In the genomic region with DNA sequence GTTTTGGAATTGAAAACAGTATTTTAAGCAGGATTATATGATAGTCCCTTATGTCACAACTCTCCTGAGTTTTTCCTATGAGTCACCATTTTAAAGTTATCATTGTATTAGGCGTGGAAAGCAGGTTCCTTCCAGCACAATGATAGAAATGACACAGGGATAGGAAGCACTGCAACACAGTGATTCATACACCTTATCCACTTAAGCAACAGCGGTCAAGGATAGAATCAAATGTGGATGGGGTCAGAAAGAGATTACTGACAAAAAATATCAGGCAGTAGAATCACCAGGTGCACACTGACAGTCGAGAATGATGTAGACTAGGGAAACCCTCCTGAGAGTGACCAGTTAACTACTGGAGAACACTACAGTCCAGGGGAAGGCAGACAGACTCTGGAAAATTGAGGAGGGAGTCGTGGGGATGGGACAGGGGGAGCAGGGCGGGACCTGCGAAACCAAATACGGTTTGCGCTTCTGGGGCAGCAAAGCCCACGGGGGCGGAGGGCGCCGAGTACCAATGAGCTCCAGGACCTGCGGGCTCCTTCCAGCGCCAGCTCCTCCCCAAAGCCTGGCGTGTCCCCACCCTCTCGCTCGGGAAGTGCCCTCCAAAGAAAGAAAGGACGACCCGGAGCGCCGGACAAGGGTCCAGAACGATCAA, we compare ENCODE assay signal across 8 cellular contexts. TPM values are rescaled to one million over a fixed set of nuclear protein-coding genes. Genes with fewer than 3 reads are reported as not detected.
A peak's percentile ranks its signal among the peaks of the same experiment; 100 is the strongest.
DNase-seq lines count a peak whose midpoint lies in the region; ATAC-seq and TF ChIP-seq lines count a peak whose summit lies in the region.

No MANE protein-coding gene starts in this region.

- H2BK15ac ChIP-seq in IMR-90 (ENCODE audit: low read depth, low read length), result peak overlapping the region; percentile 18; the same call in 1 of the 3 replicates

- H2BK120ac ChIP-seq in IMR-90 (ENCODE audit: low read depth, low read length), result peak overlapping the region; percentile 83

- peak overlapping the region; percentile 77 for H2AK9ac ChIP-seq in IMR-90 (replicated peaks; ENCODE audit: low read depth, low read length, poor library complexity)

- peak overlapping the region; percentile 73 for H3K56ac ChIP-seq in IMR-90 (ENCODE audit: extremely low read depth, insufficient read depth, low read length)

- no peak overlapping the region for H2BK20ac ChIP-seq in IMR-90 (ENCODE audit: low read depth, low read length)

- no peaks in the 10 kb centered on the region for H3K9me1 ChIP-seq in IMR-90 (ENCODE audit: insufficient read depth, low read length)

- H3K36me3 ChIP-seq in GM23338 (ENCODE audit: insufficient read depth), result no peaks in the 10 kb centered on the region
- H3K36me3 ChIP-seq in IMR-90 (ENCODE audit: control insufficient read depth, insufficient read depth, low read length), result no peaks in the 10 kb centered on the region
- 0 out of 2 replicates have a peak, but pooled peaks cover 1% of the 10 kb centered on the region for H3K36me3 ChIP-seq in RWPE2 (ENCODE audit: low read depth)
- H3K36me3 ChIP-seq in lung (ENCODE audit: control insufficient read depth in 2 of 2, insufficient read depth in 2 of 2, low read length in 2 of 2), result peaks cover 0 to 2% of the 10 kb centered on the region in 2 donors
- peaks cover 0 to 3% (median 0%) of the 10 kb centered on the region in 3 donors for H3K36me3 ChIP-seq in tibial nerve

- peak overlapping the region in 1 of 2 experiments; percentile 80; a peak in 2 of 4 replicates for H4K8ac ChIP-seq in IMR-90 (ENCODE audit: low read depth in 2 of 2, low read length in 2 of 2)

- 0% methylated on average over 6 of the region's 22 CpGs; no CpG with 5 or more reads in 1 of the 2 experiments for WGBS in IMR-90 (ENCODE audit: extremely low coverage in 2 of 2, insufficient read length in 1 of 2), 2 experiments
- 0% methylated on average over 22 of the region's 22 CpGs for WGBS in lung, 2 donors
- WGBS in tibial nerve, 2 donors, result 0% methylated on average over 9 to 18 of the region's 22 CpGs

- no peaks in the 10 kb centered on the region for H3K9me2 ChIP-seq in GM23338 (ENCODE audit: insufficient read depth)

- TF ChIP-seq POLR2A in IMR-90 (IDR thresholded peaks at IDR 0.05; ENCODE audit: low read depth, low read length), result no peak
- TF ChIP-seq POLR2A in tibial nerve (IDR thresholded peaks at IDR 0.05), result no peak

- peaks cover 4 to 33% of the 10 kb centered on the region in 2 experiments; a peak in 2 of 4 replicates for H3K79me1 ChIP-seq in IMR-90 (ENCODE audit: low read depth in 1 of 2, low read length in 2 of 2)

- H3K23ac ChIP-seq in IMR-90 (ENCODE audit: low read depth, low read length), result peak overlapping the region; percentile 75

- peak overlapping the region; percentile 68 for H3K4me3 ChIP-seq in GM23338
- H3K4me3 ChIP-seq in IMR-90 (ENCODE audit: insufficient read depth, low read depth, low read length), result peak overlapping the region; percentile 67
- peak overlapping the region; percentile 63 for H3K4me3 ChIP-seq in RWPE2 (ENCODE audit: severe bottlenecking)
- peak overlapping the region; percentile 72 for H3K4me3 ChIP-seq in lung
- peak overlapping the region; percentile 51 to 87 (median 76) for H3K4me3 ChIP-seq in tibial nerve

- peak overlapping the region; percentile 90 for H3K4me3 Mint-ChIP-seq in activated CD8-positive, alpha-beta memory T cell treated with anti-CD3 and anti-CD28 coated beads, Interleukin-2, amount 10 ng/mL, durations not matched to agents 7 days and 5 days
- peak overlapping the region; percentile 87 for H3K4me3 Mint-ChIP-seq in GM23338

- H3K9me3 Mint-ChIP-seq in activated CD8-positive, alpha-beta memory T cell treated with anti-CD3 and anti-CD28 coated beads, Interleukin-2, amount 10 ng/mL, durations not matched to agents 7 days and 5 days (ENCODE audit: low read depth), result no peaks in the 10 kb centered on the region
- no peaks in the 10 kb centered on the region for H3K9me3 Mint-ChIP-seq in GM23338

- peaks cover 47% of the 10 kb centered on the region for H3K4me1 Mint-ChIP-seq in activated CD8-positive, alpha-beta memory T cell treated with anti-CD3 and anti-CD28 coated beads, Interleukin-2, amount 10 ng/mL, durations not matched to agents 7 days and 5 days
- peaks cover 43% of the 10 kb centered on the region for H3K4me1 Mint-ChIP-seq in GM23338

- H4K91ac ChIP-seq in IMR-90 (ENCODE audit: insufficient read depth, low read depth, low read length), result peak overlapping the region; percentile 70

- peak overlapping the region; percentile 37 for H3K18ac ChIP-seq in IMR-90 (ENCODE audit: low read depth, low read length)

- H3K4ac ChIP-seq in IMR-90 (ENCODE audit: low read depth, low read length), result peak overlapping the region; percentile 86

- peaks cover 4% of the 10 kb centered on the region for H3K36me3 Mint-ChIP-seq in activated CD8-positive, alpha-beta memory T cell treated with anti-CD3 and anti-CD28 coated beads, Interleukin-2, amount 10 ng/mL, durations not matched to agents 7 days and 5 days
- H3K36me3 Mint-ChIP-seq in GM23338 (ENCODE audit: low read depth), result no peaks in the 10 kb centered on the region

- dilution Hi-C loops in IMR-90 (cut with HindIII; ENCODE audit: low sequenced_read_pairs, unreplicated experiment), result no loop called here

- DNase-seq in activated CD8-positive, alpha-beta memory T cell treated with anti-CD3 and anti-CD28 coated beads, Interleukin-2, amount 10 ng/mL, durations not matched to agents 7 days and 5 days, result no peak
- DNase-seq in activated CD8-positive, alpha-beta memory T cell treated with anti-CD3 and anti-CD28 coated beads, Interleukin-2, amount 50 U/mL, for 4 hours, result no peak
- DNase-seq in GM23338 (ENCODE audit: low spot score) (peak; percentile 85), IMR-90 (peak; percentile 82), RWPE2 (ENCODE audit: low spot score) (peak; percentile 85), dermis microvascular lymphatic vessel endothelial cell (ENCODE audit: low read depth in 2 of 2) (peak; percentile 83 to 86), lung (ENCODE audit: low spot score) (peak; percentile 84), tibial nerve (ENCODE audit: low spot score in 2 of 2) (no peak)

- H2AFZ ChIP-seq in GM23338 (peak overlapping the region; percentile 44), IMR-90 (replicated peaks; ENCODE audit: low read length, poor library complexity) (peak overlapping the region; percentile 99)

- TF ChIP-seq RAD21 in IMR-90 (IDR thresholded peaks at IDR 0.05; ENCODE audit: low read length), result no peak

- H2AK5ac ChIP-seq in IMR-90 (ENCODE audit: low read depth, low read length), result peak overlapping the region; percentile 29; the same call in 1 of the 2 replicates

- H3K27me3 ChIP-seq in GM23338 (ENCODE audit: insufficient read depth), result no peaks in the 10 kb centered on the region
- H3K27me3 ChIP-seq in IMR-90 (ENCODE audit: control insufficient read depth, insufficient read depth, low read length), result no peaks in the 10 kb centered on the region
- no peaks in the 10 kb centered on the region for H3K27me3 ChIP-seq in RWPE2 (ENCODE audit: insufficient read depth, poor library complexity, severe bottlenecking)
- no peaks in the 10 kb centered on the region for H3K27me3 ChIP-seq in lung (ENCODE audit: control insufficient read depth, insufficient read depth)
- H3K27me3 ChIP-seq in tibial nerve, result no peaks in the 10 kb centered on the region

- in situ Hi-C loops in IMR-90 (cut with MboI; ENCODE audit: low sequenced_read_pairs), result loop anchor here (5.0 kb wide), 1 partner anchor 47 kb away; no protein-coding TSS in a partner anchor

- H3K79me2 ChIP-seq in GM23338 (replicated peaks; ENCODE audit: insufficient read depth), result peaks cover 43% of the 10 kb centered on the region

- peak overlapping the region; percentile 79 for H3K9ac ChIP-seq in IMR-90 (ENCODE audit: low read depth, low read length)

- H4K5ac ChIP-seq in IMR-90 (ENCODE audit: low read depth, low read length), result peak overlapping the region; percentile 28

- no peaks in the 10 kb centered on the region for H4K20me1 ChIP-seq in GM23338 (replicated peaks; ENCODE audit: insufficient read depth)
- H4K20me1 ChIP-seq in IMR-90 (ENCODE audit: insufficient read depth, low read length), result peaks cover 6% of the 10 kb centered on the region; the same call in 1 of the 2 replicates

- H2BK5ac ChIP-seq in IMR-90 (ENCODE audit: low read depth, low read length, poor library complexity, severe bottlenecking), result peak overlapping the region; percentile 86

- no peak for TF ChIP-seq EP300 in tibial nerve (IDR thresholded peaks at IDR 0.05)

- H3F3A ChIP-seq in GM23338 (replicated peaks; ENCODE audit: low read depth), result peaks cover 8% of the 10 kb centered on the region; the same call in 1 of the 2 replicates

- H3K9me3 ChIP-seq in IMR-90 (ENCODE audit: control insufficient read depth, insufficient read depth, low read length) (no peaks in the 10 kb centered on the region), RWPE2 (ENCODE audit: severe bottlenecking) (no peaks in the 10 kb centered on the region), lung (ENCODE audit: control insufficient read depth in 2 of 2, insufficient read depth in 1 of 2, low read length in 1 of 2) (no peaks in the 10 kb centered on the region), tibial nerve (no peaks in the 10 kb centered on the region)

- H3K27ac ChIP-seq in GM23338 (ENCODE audit: low read depth) (peak overlapping the region; percentile 93), IMR-90 (ENCODE audit: insufficient read depth, low read length) (peak overlapping the region; percentile 88), RWPE2 (ENCODE audit: poor library complexity, severe bottlenecking) (peak overlapping the region; percentile 75), lung (ENCODE audit: low read depth in 1 of 2, low read length in 1 of 2) (peak overlapping the region; percentile 93 to 99), tibial nerve (peak overlapping the region; percentile 93 to 100 (median 98))

- CTCF ChIA-PET in activated CD8-positive, alpha-beta memory T cell treated with anti-CD3 and anti-CD28 coated beads, Interleukin-2, amount 10 ng/mL, durations not matched to agents 7 days and 5 days (lab: Charles Lee), result interaction anchor here (0.9 to 2.0 kb wide), 3 partner anchors 8 to 46 kb away, joined by 3 to 6 read pairs (median 5); no protein-coding TSS in a partner anchor
- CTCF ChIA-PET in IMR-90 (lab: Yijun Ruan, JAX), result no interaction called here

- H3K4me1 ChIP-seq in GM23338 (ENCODE audit: insufficient read depth) (peaks cover 47% of the 10 kb centered on the region), IMR-90 (ENCODE audit: control insufficient read depth, insufficient read depth, low read length) (peaks cover 4% of the 10 kb centered on the region; the same call in 1 of the 2 replicates), RWPE2 (ENCODE audit: insufficient read depth, poor library complexity, severe bottlenecking) (peaks cover 24% of the 10 kb centered on the region), lung (ENCODE audit: control insufficient read depth in 2 of 2, insufficient read depth in 2 of 2, low read length in 2 of 2) (peaks cover 4 to 14% of the 10 kb centered on the region in 2 donors), tibial nerve (peaks cover 0 to 52% (median 22%) of the 10 kb centered on the region in 4 donors)

- intact Hi-C loops in IMR-90 (cut with micrococcal nuclease), result no loop called here

- H3K4me2 ChIP-seq in GM23338 (peak overlapping the region; percentile 82), IMR-90 (ENCODE audit: low read depth, low read length) (peak overlapping the region; percentile 81)

- H3K14ac ChIP-seq in IMR-90 (replicated peaks; ENCODE audit: low read depth, low read length), result peak overlapping the region; percentile 53

- H3K27me3 Mint-ChIP-seq in activated CD8-positive, alpha-beta memory T cell treated with anti-CD3 and anti-CD28 coated beads, Interleukin-2, amount 10 ng/mL, durations not matched to agents 7 days and 5 days, result no peaks in the 10 kb centered on the region
- H3K27me3 Mint-ChIP-seq in GM23338 (ENCODE audit: insufficient read depth, low read depth, poor library complexity), result peaks cover 4% of the 10 kb centered on the region

- H3K27ac Mint-ChIP-seq in activated CD8-positive, alpha-beta memory T cell treated with anti-CD3 and anti-CD28 coated beads, Interleukin-2, amount 10 ng/mL, durations not matched to agents 7 days and 5 days, result peak overlapping the region; percentile 98
- H3K27ac Mint-ChIP-seq in GM23338, result peak overlapping the region; percentile 97

- POLR2A ChIA-PET in IMR-90 (lab: Charles Lee; ENCODE audit: unreplicated experiment), result no interaction called here

- ATAC-seq in activated CD8-positive, alpha-beta memory T cell treated with anti-CD3 and anti-CD28 coated beads, Interleukin-2, amount 10 ng/mL, durations not matched to agents 7 days and 5 days, result peak; percentile 63
- ATAC-seq in GM23338 (peak; percentile 78), IMR-90 (ENCODE audit: low read depth) (peak; percentile 82), RWPE2 (ENCODE audit: low read depth) (peak; percentile 69), lung (ENCODE audit: insufficient read depth, low FRiP score) (peak; percentile 56)

- TF ChIP-seq CTCF in GM23338 (conservative IDR thresholded peaks at IDR 0.05; ENCODE audit: low read depth in 2 of 2) (no peak), IMR-90 (conservative IDR thresholded peaks at IDR 0.05; ENCODE audit: low read depth, low read length) (no peak), RWPE2 (IDR thresholded peaks at IDR 0.05; ENCODE audit: poor library complexity, severe bottlenecking) (no peak), lung (IDR thresholded peaks at IDR 0.05; ENCODE audit: control extremely low read depth, extremely low read depth) (no peak), tibial nerve (IDR thresholded peaks at IDR 0.05) (peak in 2 of 5 experiments; percentile 42 to 49)

- TSS peak; percentile 47 for BruUV-seq in IMR-90 (replicated peaks; lab: Mats Ljungman, UMichigan)

RNA-seq across cellular contexts. Expression of gene PNPLA8, which starts 0.5 kb away (rescaled TPM):
- total RNA-seq in activated CD8-positive, alpha-beta memory T cell treated with anti-CD3 and anti-CD28 coated beads, Interleukin-2, amount 10 ng/mL, durations not matched to agents 7 days and 5 days, result 10 to 100 TPM; 12.0 to 13.8 TPM
- 12.5 and 14.9 TPM in 2 replicates for total RNA-seq in GM23338 (2014; rRNA removed; shearing (Covaris generic))
- polyA plus RNA-seq in GM23338 (2016; fragmentation: Nextera tagmentation; extraction: Ambion mirVana) (12.4 and 13.6 TPM in 2 replicates), IMR-90 (2012; rRNA removed) (6.1 and 7.0 TPM in 2 replicates), lung (10 to 100 TPM; 14.2 to 26.3 TPM)
- total RNA-seq in IMR-90 (2012; rRNA removed) (14.5 and 23.9 TPM in 2 replicates), dermis microvascular lymphatic vessel endothelial cell (24.4 and 25.0 TPM in 2 replicates), lung (10 to 100 TPM; 24.6 to 49.7 TPM), tibial nerve (10 to 100 TPM; 28.0 to 49.2 (median 37.8) TPM)
- polyA plus RNA-seq in IMR-90 (2012; cell fraction: cytosol; rRNA removed), result 1.1 and 1.2 TPM in 2 replicates
- polyA plus RNA-seq in IMR-90 (2012; cell fraction: nucleus; rRNA removed; ENCODE audit: low replicate concordance), result 0.47 and 4.1 TPM in 2 replicates

RNA-seq across cellular contexts. Expression of gene THAP5, which starts 44.0 kb away (rescaled TPM):
- 10 to 100 TPM; 27.2 to 28.6 TPM for total RNA-seq in activated CD8-positive, alpha-beta memory T cell treated with anti-CD3 and anti-CD28 coated beads, Interleukin-2, amount 10 ng/mL, durations not matched to agents 7 days and 5 days
- 32.3 and 36.0 TPM in 2 replicates for total RNA-seq in GM23338 (2014; rRNA removed; shearing (Covaris generic))
- polyA plus RNA-seq in GM23338 (2016; fragmentation: Nextera tagmentation; extraction: Ambion mirVana) (15.2 and 18.2 TPM in 2 replicates), IMR-90 (2012; rRNA removed) (5.2 and 6.7 TPM in 2 replicates), lung (10 to 100 TPM in 1 of 2 donors, 1 to 10 TPM in 1; 8.5 to 10.4 TPM)
- total RNA-seq in IMR-90 (2012; rRNA removed) (23.7 and 32.5 TPM in 2 replicates), dermis microvascular lymphatic vessel endothelial cell (9.0 and 11.0 TPM in 2 replicates), lung (10 to 100 TPM; 23.9 to 41.3 TPM), tibial nerve (10 to 100 TPM; 20.3 to 33.0 (median 25.4) TPM)
- polyA plus RNA-seq in IMR-90 (2012; cell fraction: cytosol; rRNA removed), result 1.1 and 1.4 TPM in 2 replicates
- polyA plus RNA-seq in IMR-90 (2012; cell fraction: nucleus; rRNA removed; ENCODE audit: low replicate concordance), result 0.76 and 2.9 TPM in 2 replicates

RNA-seq across cellular contexts. Expression of gene DNAJB9, which starts 44.2 kb away (rescaled TPM):
- 10 to 100 TPM in 1 of 2 experiments, 1 to 10 TPM in 1; 5.5 to 11.5 TPM for total RNA-seq in activated CD8-positive, alpha-beta memory T cell treated with anti-CD3 and anti-CD28 coated beads, Interleukin-2, amount 10 ng/mL, durations not matched to agents 7 days and 5 days
- total RNA-seq in GM23338 (2014; rRNA removed; shearing (Covaris generic)), result 14.4 and 16.0 TPM in 2 replicates
- polyA plus RNA-seq in GM23338 (2016; fragmentation: Nextera tagmentation; extraction: Ambion mirVana) (7.3 and 8.4 TPM in 2 replicates), IMR-90 (2012; rRNA removed) (3.8 and 4.6 TPM in 2 replicates), lung (10 to 100 TPM; 11.4 to 31.3 TPM)
- total RNA-seq in IMR-90 (2012; rRNA removed) (31.7 and 44.6 TPM in 2 replicates), dermis microvascular lymphatic vessel endothelial cell (30.0 and 38.1 TPM in 2 replicates), lung (10 to 100 TPM; 24.8 to 40.0 TPM), tibial nerve (10 to 100 TPM; 14.7 to 20.4 (median 16.9) TPM)
- 6.1 and 11.0 TPM in 2 replicates for polyA plus RNA-seq in IMR-90 (2012; cell fraction: cytosol; rRNA removed)
- 2.1 and 2.7 TPM in 2 replicates for polyA plus RNA-seq in IMR-90 (2012; cell fraction: nucleus; rRNA removed; ENCODE audit: low replicate concordance)

Comparison
In these comparisons a context has a peak if more than half of its experiments do, and no peak if none do; other contexts are left out.
1. DNase-seq: peak in GM23338 (single experiment), IMR-90 (single experiment), RWPE2 (single experiment), dermis microvascular lymphatic vessel endothelial cell (2 of 2) and lung (single experiment); none in activated CD8-positive, alpha-beta memory T cell treated with anti-CD3 and anti-CD28 coated beads, Interleukin-2, amount 10 ng/mL, durations not matched to agents 7 days and 5 days (single experiment), activated CD8-positive, alpha-beta memory T cell treated with anti-CD3 and anti-CD28 coated beads, Interleukin-2, amount 50 U/mL, for 4 hours (single experiment) and tibial nerve (0 of 2).
2. Peak in every context shown above with its lines, with median percentiles within 50 percentile points of each other: ATAC-seq, H3K27ac ChIP-seq and H3K4me3 ChIP-seq.